8 cellular contexts compared by ENCODE assay signal in the genomic region with DNA sequence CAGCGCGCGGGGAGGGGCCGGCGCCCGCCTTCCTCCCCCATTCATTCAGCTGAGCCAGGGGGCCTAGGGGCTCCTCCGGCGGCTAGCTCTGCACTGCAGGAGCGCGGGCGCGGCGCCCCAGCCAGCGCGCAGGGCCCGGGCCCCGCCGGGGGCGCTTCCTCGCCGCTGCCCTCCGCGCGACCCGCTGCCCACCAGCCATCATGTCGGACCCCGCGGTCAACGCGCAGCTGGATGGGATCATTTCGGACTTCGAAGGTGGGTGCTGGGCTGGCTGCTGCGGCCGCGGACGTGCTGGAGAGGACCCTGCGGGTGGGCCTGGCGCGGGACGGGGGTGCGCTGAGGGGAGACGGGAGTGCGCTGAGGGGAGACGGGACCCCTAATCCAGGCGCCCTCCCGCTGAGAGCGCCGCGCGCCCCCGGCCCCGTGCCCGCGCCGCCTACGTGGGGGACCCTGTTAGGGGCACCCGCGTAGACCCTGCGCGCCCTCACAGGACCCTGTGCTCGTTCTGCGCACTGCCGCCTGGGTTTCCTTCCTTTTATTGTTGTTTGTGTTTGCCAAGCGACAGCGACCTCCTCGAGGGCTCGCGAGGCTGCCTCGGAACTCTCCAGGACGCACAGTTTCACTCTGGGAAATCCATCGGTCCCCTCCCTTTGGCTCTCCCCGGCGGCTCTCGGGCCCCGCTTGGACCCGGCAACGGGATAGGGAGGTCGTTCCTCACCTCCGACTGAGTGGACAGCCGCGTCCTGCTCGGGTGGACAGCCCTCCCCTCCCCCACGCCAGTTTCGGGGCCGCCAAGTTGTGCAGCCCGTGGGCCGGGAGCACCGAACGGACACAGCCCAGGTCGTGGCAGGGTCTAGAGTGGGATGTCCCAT.
DNase-seq lines count a peak whose midpoint lies in the region; ATAC-seq and TF ChIP-seq lines count a peak whose summit lies in the region.

No MANE protein-coding gene starts in this region.

- no peak for TF ChIP-seq POLR2A in right lobe of liver (IDR thresholded peaks at IDR 0.05)

- H3K4me1 ChIP-seq in right lobe of liver: peaks cover 0 to 63% (median 27%) of the 10 kb centered on the region in 4 donors
- H3K4me1 ChIP-seq in thoracic aorta (ENCODE audit: control insufficient read depth in 1 of 2, low read depth in 2 of 2): peaks cover 47 to 65% of the 10 kb centered on the region in 2 donors

- H3K27me3 ChIP-seq in right lobe of liver (no peaks in the 10 kb centered on the region), thoracic aorta (replicated peaks; ENCODE audit: insufficient read depth) (no peaks in the 10 kb centered on the region)

- H3K36me3 ChIP-seq in right lobe of liver: no peaks in the 10 kb centered on the region
- H3K36me3 ChIP-seq in thoracic aorta: no peaks in the 10 kb centered on the region

- H3K27ac ChIP-seq in caudate nucleus (ENCODE audit: low read depth, low read length) (peak overlapping the region; percentile 70), right lobe of liver (peak overlapping the region; percentile 83 to 94 (median 84)), thoracic aorta (peak overlapping the region; percentile 93 to 94)

- TF ChIP-seq CTCF in right lobe of liver (IDR thresholded peaks at IDR 0.05): no peak
- no peak for TF ChIP-seq CTCF in thoracic aorta (IDR thresholded peaks at IDR 0.05)

- H3K4me3 ChIP-seq in right lobe of liver (peak overlapping the region; percentile 64 to 66 (median 65)), thoracic aorta (peak overlapping the region; percentile 91)

- intact Hi-C loops in right lobe of liver (cut with DNase I): no loop called here

- WGBS in right lobe of liver (ENCODE audit: insufficient coverage, low coverage, low lambda C conversion rate, missing lambda C conversion rate): 0% methylated on average over 3 of the region's 90 CpGs

- DNase-seq in stimulated activated CD4-positive, alpha-beta T cell treated with anti-CD3 and anti-CD28 coated beads, Interleukin-4, amount 100 ng/mL, for 1 hour: peak; percentile 27
- DNase-seq in stimulated activated CD4-positive, alpha-beta T cell treated with anti-CD3 and anti-CD28 coated beads, Interleukin-4, amount 100 ng/mL, for 4 hours: no peak
- DNase-seq in OCI-M1 (lab: John Stamatoyannopoulos, UW): peak; percentile 63
- peak in 1 of 61 donors; percentile 53 for DNase-seq in caudate nucleus (lab: John Stamatoyannopoulos, UW)
- DNase-seq in right lobe of liver: peak; percentile 65 to 78 (median 66)
- no peak for DNase-seq in thoracic aorta (ENCODE audit: low spot score)
- no peak for DNase-seq in SHP77 (lab: John Stamatoyannopoulos, UW)
- no peak for DNase-seq in putamen (ENCODE audit: low spot score)

- ATAC-seq in right lobe of liver: peak; percentile 0 to 15 (median 6)
- no peak for ATAC-seq in thoracic aorta (ENCODE audit: insufficient number of reproducible peaks, low FRiP score, low read depth)

- H3K9me3 ChIP-seq in right lobe of liver (no peaks in the 10 kb centered on the region), thoracic aorta (no peaks in the 10 kb centered on the region)

Comparison
In these comparisons a context has a peak if more than half of its experiments do, and no peak if none do; other contexts are left out.
1. DNase-seq: peak in stimulated activated CD4-positive, alpha-beta T cell treated with anti-CD3 and anti-CD28 coated beads, Interleukin-4, amount 100 ng/mL, for 1 hour (single experiment), OCI-M1 (single experiment) and right lobe of liver (3 of 3); none in stimulated activated CD4-positive, alpha-beta T cell treated with anti-CD3 and anti-CD28 coated beads, Interleukin-4, amount 100 ng/mL, for 4 hours (0 of 2), thoracic aorta (single experiment), SHP77 (0 of 2) and putamen (single experiment).
2. Peak in every context shown above with its lines, with median percentiles within 50 percentile points of each other: H3K27ac ChIP-seq.